Comparison of ENCODE assay signal across 9 cellular contexts in genomic region chr17:47945529-47946508, GRCh38. TPM values are rescaled to one million over a fixed set of nuclear protein-coding genes. Genes with fewer than 3 reads are reported as not detected.
DNase-seq lines count a peak whose midpoint lies in the region; ATAC-seq and TF ChIP-seq lines count a peak whose summit lies in the region.
"Had no signal": no experiment of that assay in that cellular context is flagged by ENCODE, and none has a peak within 500 bp of the region (broad histone marks: within the 10 kb centered on the region; RNA-seq: fewer than 3 reads in every experiment).

No MANE protein-coding gene starts in this region.

- no peak for DNase-seq in activated T-cell treated with anti-CD3 and anti-CD28 coated beads, Interleukin-2, amount 50 U/mL, for 24 hours
- DNase-seq in activated T-cell treated with anti-CD3 and anti-CD28 coated beads for 4 hours (no peak), stomach (peak; percentile 67), left lung (no peak), NCI-H345 treated with DMSO at 0.1 percent for 48 hours (lab: John Stamatoyannopoulos, UW; ENCODE audit: unreplicated experiment) (no peak)
- no peak for DNase-seq in activated CD8-positive, alpha-beta T cell treated with anti-CD3 and anti-CD28 coated beads, Interleukin-2, amount 10 ng/mL, durations not matched to agents 7 days and 5 days

- TF ChIP-seq POLR2A in stomach (IDR thresholded peaks at IDR 0.05) = no peak

- no peak for ATAC-seq in activated CD8-positive, alpha-beta T cell treated with anti-CD3 and anti-CD28 coated beads, Interleukin-2, amount 10 ng/mL, durations not matched to agents 7 days and 5 days
- ATAC-seq in left lung (no peak), GM18520 (IDR thresholded peaks at IDR 0.05; ENCODE audit: unreplicated experiment) (no peak)

- H3K4me1 ChIP-seq in stomach (peaks cover 58 to 84% (median 74%) of the 10 kb centered on the region in 4 donors), left lung (peaks cover 25 to 79% of the 10 kb centered on the region in 2 donors)

- TF ChIP-seq CTCF in stomach (IDR thresholded peaks at IDR 0.05) (no peak), left lung (IDR thresholded peaks at IDR 0.05) (no peak)

- H3K27ac Mint-ChIP-seq in activated T-cell treated with anti-CD3 and anti-CD28 coated beads, Interleukin-2, amount 50 U/mL, for 24 hours = peak overlapping the region; percentile 85
- H3K27ac Mint-ChIP-seq in activated CD8-positive, alpha-beta T cell treated with anti-CD3 and anti-CD28 coated beads, Interleukin-2, amount 10 ng/mL, durations not matched to agents 7 days and 5 days = peak overlapping the region; percentile 91

- no peak overlapping the region for H3K4me3 ChIP-seq in stomach
- H3K4me3 ChIP-seq in left lung = no peak overlapping the region

- H3K36me3 ChIP-seq in stomach (peaks cover 6 to 35% (median 26%) of the 10 kb centered on the region in 4 donors), left lung (peaks cover 0 to 36% of the 10 kb centered on the region in 2 donors)

- 43 to 66% (median 52%) methylated on average over 10 of the region's 10 CpGs for WGBS in stomach, 5 donors

- no peaks in the 10 kb centered on the region for H3K27me3 Mint-ChIP-seq in activated T-cell treated with anti-CD3 and anti-CD28 coated beads, Interleukin-2, amount 50 U/mL, for 24 hours
- H3K27me3 Mint-ChIP-seq in activated CD8-positive, alpha-beta T cell treated with anti-CD3 and anti-CD28 coated beads, Interleukin-2, amount 10 ng/mL, durations not matched to agents 7 days and 5 days (ENCODE audit: low read depth) = no peaks in the 10 kb centered on the region

- H3K36me3 Mint-ChIP-seq in activated T-cell treated with anti-CD3 and anti-CD28 coated beads, Interleukin-2, amount 50 U/mL, for 24 hours (ENCODE audit: low read depth) = peaks cover 80% of the 10 kb centered on the region
- H3K36me3 Mint-ChIP-seq in activated CD8-positive, alpha-beta T cell treated with anti-CD3 and anti-CD28 coated beads, Interleukin-2, amount 10 ng/mL, durations not matched to agents 7 days and 5 days (ENCODE audit: low read depth) = peaks cover 59% of the 10 kb centered on the region

- intact Hi-C loops in stomach (cut with DNase I; ENCODE audit: low total_unique reads) (no loop called here), left lung (cut with DNase I) (loop anchor here in 1 of 2 donors (10.0 kb wide), 1 partner anchor 69 kb away; no protein-coding TSS in a partner anchor)

- TF ChIP-seq EP300 in stomach (IDR thresholded peaks at IDR 0.05) = no peak

- H3K4me1 Mint-ChIP-seq in activated T-cell treated with anti-CD3 and anti-CD28 coated beads, Interleukin-2, amount 50 U/mL, for 24 hours (ENCODE audit: low read depth) = peaks cover 74% of the 10 kb centered on the region
- H3K4me1 Mint-ChIP-seq in activated CD8-positive, alpha-beta T cell treated with anti-CD3 and anti-CD28 coated beads, Interleukin-2, amount 10 ng/mL, durations not matched to agents 7 days and 5 days (ENCODE audit: low read depth) = peaks cover 76% of the 10 kb centered on the region

- H3K4me3 Mint-ChIP-seq in activated T-cell treated with anti-CD3 and anti-CD28 coated beads, Interleukin-2, amount 50 U/mL, for 24 hours = peak overlapping the region; percentile 23
- peak overlapping the region; percentile 58 for H3K4me3 Mint-ChIP-seq in activated CD8-positive, alpha-beta T cell treated with anti-CD3 and anti-CD28 coated beads, Interleukin-2, amount 10 ng/mL, durations not matched to agents 7 days and 5 days

- peaks cover 5% of the 10 kb centered on the region for H3K9me3 Mint-ChIP-seq in activated T-cell treated with anti-CD3 and anti-CD28 coated beads, Interleukin-2, amount 50 U/mL, for 24 hours
- no peaks in the 10 kb centered on the region for H3K9me3 Mint-ChIP-seq in activated CD8-positive, alpha-beta T cell treated with anti-CD3 and anti-CD28 coated beads, Interleukin-2, amount 10 ng/mL, durations not matched to agents 7 days and 5 days (ENCODE audit: insufficient read depth)

- H3K27ac ChIP-seq in layer of hippocampus (ENCODE audit: low read depth, low read length) = peak overlapping the region; percentile 3
- peak overlapping the region; percentile 73 to 94 (median 89) for H3K27ac ChIP-seq in stomach
- H3K27ac ChIP-seq in left lung = peak overlapping the region in 1 of 2 donors; percentile 51

- H3K27me3 ChIP-seq in layer of hippocampus (ENCODE audit: control insufficient read depth, insufficient read depth, low read length) = no peaks in the 10 kb centered on the region
- no peaks in the 10 kb centered on the region for H3K27me3 ChIP-seq in stomach
- no peaks in the 10 kb centered on the region for H3K27me3 ChIP-seq in left lung

- CTCF ChIA-PET in activated CD8-positive, alpha-beta T cell treated with anti-CD3 and anti-CD28 coated beads, Interleukin-2, amount 10 ng/mL, durations not matched to agents 7 days and 5 days (lab: Charles Lee) = interaction anchor here (0.9 to 12.9 kb wide), 26 partner anchors 9 to 130 kb away, joined by 3 to 328 read pairs (median 6); partner anchors contain the start of genes CDK5RAP3, LRRC46, MRPL10 and PRR15L

- POLR2A ChIA-PET in activated CD8-positive, alpha-beta T cell treated with anti-CD3 and anti-CD28 coated beads, Interleukin-2, amount 10 ng/mL, durations not matched to agents 7 days and 5 days (lab: Charles Lee) = interaction anchor here (1.1 to 2.9 kb wide), 2 partner anchors 7 to 50 kb away, joined by 3 to 8 read pairs; partner anchors contain the start of gene SP2

- H3K9me3 ChIP-seq in stomach (no peaks in the 10 kb centered on the region), left lung (no peaks in the 10 kb centered on the region)

RNA-seq across cellular contexts. Expression of gene PNPO, which starts 4.4 kb away (rescaled TPM):
- total RNA-seq in activated CD8-positive, alpha-beta T cell treated with anti-CD3 and anti-CD28 coated beads, Interleukin-2, amount 10 ng/mL, durations not matched to agents 7 days and 5 days = 10 to 100 TPM; 37.9 to 44.0 TPM
- total RNA-seq in stomach (10 to 100 TPM in 4 of 5 donors, not detected in 1; 12.1 to 44.2 (median 19.8) TPM), left lung (10 to 100 TPM; 36.4 to 40.0 TPM)
- 10 to 100 TPM in 1 of 3 donors, 1 to 10 TPM in 2; 7.6 to 10.3 (median 8.6) TPM for polyA plus RNA-seq in stomach

RNA-seq across cellular contexts. Expression of gene PRR15L, which starts 11.9 kb away (rescaled TPM):
- not detected for total RNA-seq in activated CD8-positive, alpha-beta T cell treated with anti-CD3 and anti-CD28 coated beads, Interleukin-2, amount 10 ng/mL, durations not matched to agents 7 days and 5 days
- total RNA-seq in stomach (10 to 100 TPM; 23.9 to 93.6 (median 69.8) TPM), left lung (10 to 100 TPM; 39.1 to 56.2 TPM)
- 100 to 1,000 TPM in 1 of 3 donors, 10 to 100 TPM in 2; 71.0 to 102 (median 97.9) TPM for polyA plus RNA-seq in stomach
- total RNA-seq: fibroblast of lung had no signal
- polyA plus RNA-seq: fibroblast of lung had no signal

RNA-seq across cellular contexts. Expression of gene CDK5RAP3, which starts 25.1 kb away (rescaled TPM):
- 100 to 1,000 TPM; 186 to 196 TPM for total RNA-seq in activated CD8-positive, alpha-beta T cell treated with anti-CD3 and anti-CD28 coated beads, Interleukin-2, amount 10 ng/mL, durations not matched to agents 7 days and 5 days
- total RNA-seq in stomach (100 to 1,000 TPM; 101 to 682 (median 474) TPM), left lung (100 to 1,000 TPM; 144 to 149 TPM)
- polyA plus RNA-seq in stomach = 100 to 1,000 TPM; 155 to 300 (median 242) TPM

RNA-seq across cellular contexts. Expression of gene SP2, which starts 49.8 kb away (rescaled TPM):
- 10 to 100 TPM; 23.7 to 24.5 TPM for total RNA-seq in activated CD8-positive, alpha-beta T cell treated with anti-CD3 and anti-CD28 coated beads, Interleukin-2, amount 10 ng/mL, durations not matched to agents 7 days and 5 days
- 10 to 100 TPM in 2 of 5 donors, 1 to 10 TPM in 2, under 1 TPM in 1; 0.87 to 22.8 (median 3.1) TPM for total RNA-seq in stomach
- polyA plus RNA-seq in stomach = 10 to 100 TPM in 1 of 3 donors, 1 to 10 TPM in 2; 4.7 to 11.9 (median 8.0) TPM
- 10 to 100 TPM; 14.2 to 15.2 TPM for total RNA-seq in left lung

Comparison
In these comparisons a context has a peak if more than half of its experiments do, and no peak if none do; other contexts are left out.
1. RNA of gene PRR15L, which starts 11.9 kb away (total RNA-seq): 23.9 to 93.6 TPM in stomach and 39.1 to 56.2 TPM in left lung; not detected in activated CD8-positive, alpha-beta T cell treated with anti-CD3 and anti-CD28 coated beads, Interleukin-2, amount 10 ng/mL, durations not matched to agents 7 days and 5 days; every median in the first group is over 10 times any median in the second.